ENCODE assay signal across 13 cellular contexts in genomic region chr16:53456625-53457024, GRCh38.
DNase-seq lines count a peak whose midpoint lies in the region; ATAC-seq lines count a peak whose summit lies in the region.
"Had no signal": no experiment of that assay in that cellular context is flagged by ENCODE, and none has a peak within 500 bp of the region (broad histone marks: within the 10 kb centered on the region; RNA-seq: fewer than 3 reads in every experiment).

No MANE protein-coding gene starts in this region.

- peak overlapping the region; percentile 82 to 88 for H3K27ac Mint-ChIP-seq in stimulated activated naive CD8-positive, alpha-beta T cell treated with anti-CD3 and anti-CD28 coated beads, Interleukin-15, amount 100 ng/mL, for 72 hours
- H3K27ac Mint-ChIP-seq: nephron had no signal

- peak; percentile 6 for DNase-seq in stimulated activated CD4-positive, alpha-beta T cell treated with anti-CD3 and anti-CD28 coated beads, Interleukin-1b, Interleukin-23, amount 100 ng/mL, for 48 hours
- no peak for DNase-seq in stimulated activated CD4-positive, alpha-beta T cell treated with anti-CD3 and anti-CD28 coated beads, Interleukin-15, amount 100 ng/mL, for 24 hours
- DNase-seq in T follicular helper cell (ENCODE audit: low read depth), result peak; percentile 34
- peak; percentile 86 for DNase-seq in central memory CD4-positive, alpha-beta T cell
- peak; percentile 32 to 47 for DNase-seq in stimulated activated naive CD8-positive, alpha-beta T cell treated with anti-CD3 and anti-CD28 coated beads, Interleukin-15, amount 100 ng/mL, for 72 hours
- no peak for DNase-seq in hippocampal formation (lab: John Stamatoyannopoulos, UW)
- DNase-seq: brain microvascular endothelial cell, esophagus squamous epithelium, NCI-H1694 treated with DMSO at 0.1 percent for 48 hours, stomach had no signal

- H3K4me3 Mint-ChIP-seq in stimulated activated naive CD8-positive, alpha-beta T cell treated with anti-CD3 and anti-CD28 coated beads, Interleukin-15, amount 100 ng/mL, for 72 hours, result peak overlapping the region; percentile 78 to 83
- H3K4me3 Mint-ChIP-seq: nephron had no signal

- H3K4me1 Mint-ChIP-seq in stimulated activated naive CD8-positive, alpha-beta T cell treated with anti-CD3 and anti-CD28 coated beads, Interleukin-15, amount 100 ng/mL, for 72 hours, result peaks cover 83% of the 10 kb centered on the region
- H3K4me1 Mint-ChIP-seq: nephron had no signal

- ATAC-seq in stimulated activated naive CD8-positive, alpha-beta T cell treated with anti-CD3 and anti-CD28 coated beads, Interleukin-15, amount 100 ng/mL, for 72 hours, result peak; percentile 85
- ATAC-seq in GM18520 (IDR thresholded peaks at IDR 0.05; ENCODE audit: unreplicated experiment), result no peak
- no peak for ATAC-seq in GM18870 (IDR thresholded peaks at IDR 0.05; ENCODE audit: unreplicated experiment)

- no peaks in the 10 kb centered on the region for H3K27me3 Mint-ChIP-seq in stimulated activated naive CD8-positive, alpha-beta T cell treated with anti-CD3 and anti-CD28 coated beads, Interleukin-15, amount 100 ng/mL, for 72 hours

- no peaks in the 10 kb centered on the region for H3K9me3 Mint-ChIP-seq in stimulated activated naive CD8-positive, alpha-beta T cell treated with anti-CD3 and anti-CD28 coated beads, Interleukin-15, amount 100 ng/mL, for 72 hours
- H3K9me3 Mint-ChIP-seq: nephron had no signal

Comparison
In these comparisons a context has a peak if more than half of its experiments do, and no peak if none do; other contexts are left out.
1. DNase-seq: peak in stimulated activated CD4-positive, alpha-beta T cell treated with anti-CD3 and anti-CD28 coated beads, Interleukin-1b, Interleukin-23, amount 100 ng/mL, for 48 hours (single experiment), T follicular helper cell (single experiment), central memory CD4-positive, alpha-beta T cell (single experiment) and stimulated activated naive CD8-positive, alpha-beta T cell treated with anti-CD3 and anti-CD28 coated beads, Interleukin-15, amount 100 ng/mL, for 72 hours (2 of 2); none in stimulated activated CD4-positive, alpha-beta T cell treated with anti-CD3 and anti-CD28 coated beads, Interleukin-15, amount 100 ng/mL, for 24 hours (single experiment) and hippocampal formation (0 of 2).